24 cellular contexts compared by ENCODE assay signal in the genomic region with DNA sequence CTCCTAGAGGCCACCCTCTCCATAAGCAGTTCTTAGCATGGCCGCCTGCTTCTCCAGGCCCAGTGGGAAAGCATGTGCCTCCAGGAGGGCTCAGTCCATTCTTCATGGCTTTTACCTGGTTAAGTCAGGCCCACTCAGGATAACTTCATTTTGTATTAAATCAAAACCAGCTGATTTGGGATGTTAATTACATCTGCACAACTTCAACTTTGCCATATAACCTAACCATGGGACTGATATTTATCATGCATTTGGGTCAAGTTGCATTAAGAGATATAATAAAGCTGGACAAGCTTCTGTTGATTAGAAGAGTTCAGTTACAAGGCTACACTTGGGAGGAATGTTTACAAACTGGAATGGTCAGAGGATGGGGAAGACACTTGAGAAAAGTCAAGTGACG.
DNase-seq lines count a peak whose midpoint lies in the region; TF ChIP-seq lines count a peak whose summit lies in the region.
"Had no signal": no experiment of that assay in that cellular context is flagged by ENCODE, and none has a peak within 500 bp of the region (broad histone marks: within the 10 kb centered on the region; RNA-seq: fewer than 3 reads in every experiment).

No MANE protein-coding gene starts in this region.

- no peaks in the 10 kb centered on the region for H3K36me3 Mint-ChIP-seq in nephron (ENCODE audit: low read depth)
- H3K36me3 Mint-ChIP-seq: CD4-positive, CD25-positive, alpha-beta regulatory T cell; IgD-negative memory B cell had no signal

- H3K79me2 ChIP-seq in ACC112 (ENCODE audit: control insufficient read depth, insufficient read depth, low read length, unreplicated experiment) = peaks cover 79% of the 10 kb centered on the region
- peaks cover 100% of the 10 kb centered on the region for H3K79me2 ChIP-seq in PC-9 (ENCODE audit: low read depth)

- intact Hi-C loops in PC-9 (cut with micrococcal nuclease; ENCODE audit: unreplicated experiment) = no loop called here

- no TSS peak for BruUV-seq in PC-9 (replicated peaks; lab: Mats Ljungman, UMichigan)

- in situ Hi-C loops in brain microvascular endothelial cell (cut with HindIII; ENCODE audit: low pct_ligation_motif_present, low sequenced_read_pairs) = no loop called here

- H3K27me3 ChIP-seq in ACC112 (ENCODE audit: insufficient read depth, low read length) (no peaks in the 10 kb centered on the region), PC-9 (ENCODE audit: insufficient read depth, low read depth) (no peaks in the 10 kb centered on the region), brain microvascular endothelial cell (replicated peaks) (no peaks in the 10 kb centered on the region)

- no peaks in the 10 kb centered on the region for H3K9me3 ChIP-seq in PC-9 (ENCODE audit: insufficient read depth, low read depth)
- H3K9me3 ChIP-seq: BLaER1 had no signal

- H3K4me3 ChIP-seq in ACC112 (ENCODE audit: low read depth, low read length) (no peak overlapping the region), PC-9 (no peak overlapping the region), brain microvascular endothelial cell (ENCODE audit: low read depth, low read length) (no peak overlapping the region)
- H3K4me3 ChIP-seq: BLaER1, GM23248, SK-N-MC had no signal

- H2AFZ ChIP-seq in ACC112 (ENCODE audit: low read length, unreplicated experiment) (no peak overlapping the region), PC-9 (no peak overlapping the region)
- H2AFZ ChIP-seq: GM23248 had no signal

- no peaks in the 10 kb centered on the region for H3K9me3 Mint-ChIP-seq in nephron
- H3K9me3 Mint-ChIP-seq: CD4-positive, CD25-positive, alpha-beta regulatory T cell; IgD-negative memory B cell had no signal

- peaks cover 12% of the 10 kb centered on the region; the same call in 1 of the 2 replicates for H3K36me3 ChIP-seq in ACC112 (ENCODE audit: insufficient read depth, low read length)
- H3K36me3 ChIP-seq in PC-9 (ENCODE audit: low read depth) = peaks cover 53% of the 10 kb centered on the region
- no peaks in the 10 kb centered on the region for H3K36me3 ChIP-seq in brain microvascular endothelial cell (replicated peaks)
- H3K36me3 ChIP-seq: BLaER1 had no signal

- POLR2A ChIA-PET in PC-9 (lab: Charles Lee; ENCODE audit: unreplicated experiment) = no interaction called here
- POLR2A ChIA-PET in GM10248 (lab: Yijun Ruan, JAX) = no interaction called here

- no peak overlapping the region for H3K4me2 ChIP-seq in PC-9
- H3K4me2 ChIP-seq: BLaER1, KMS-11 had no signal

- H3F3A ChIP-seq in PC-9 (ENCODE audit: insufficient read depth, low read depth) = peaks cover 87% of the 10 kb centered on the region

- no peak overlapping the region for H3K4me3 Mint-ChIP-seq in nephron
- H3K4me3 Mint-ChIP-seq: CD4-positive, CD25-positive, alpha-beta regulatory T cell; IgD-negative memory B cell had no signal

- H3K27me3 Mint-ChIP-seq in nephron (ENCODE audit: low read depth) = no peaks in the 10 kb centered on the region

- H3K4me1 ChIP-seq in ACC112 (ENCODE audit: control insufficient read depth, insufficient read depth, low read length, unreplicated experiment) (peaks cover 74% of the 10 kb centered on the region), PC-9 (replicated peaks; ENCODE audit: insufficient read depth) (peaks cover 28% of the 10 kb centered on the region)

- no peak for TF ChIP-seq CTCF in PC-9 (conservative IDR thresholded peaks at IDR 0.05)
- no peak for TF ChIP-seq CTCF in brain microvascular endothelial cell (IDR thresholded peaks at IDR 0.05; ENCODE audit: low read depth, low read length, missing control alignments)
- TF ChIP-seq CTCF in nephron (IDR thresholded peaks at IDR 0.05; ENCODE audit: unreplicated experiment in 3 of 3) = no peak
- no peak for TF ChIP-seq CTCF in GM10248 (IDR thresholded peaks at IDR 0.05; ENCODE audit: control extremely low read depth, extremely low read depth, low read depth, missing control alignments)

- CTCF ChIA-PET in PC-9 (lab: Charles Lee) (no interaction called here), GM10248 (lab: Yijun Ruan, JAX) (interaction anchor here (1.0 to 1.6 kb wide), 2 partner anchors 9 to 58 kb away, joined by 3 read pairs; no protein-coding TSS in a partner anchor)

- peaks cover 72% of the 10 kb centered on the region for H3K4me1 Mint-ChIP-seq in nephron

- peak overlapping the region; percentile 98; the same call in 1 of the 2 replicates for H3K27ac ChIP-seq in ACC112 (ENCODE audit: low read depth, low read length)
- H3K27ac ChIP-seq in PC-9 = peak overlapping the region; percentile 0; the same call in 1 of the 2 replicates
- peak overlapping the region; percentile 75 for H3K27ac ChIP-seq in brain microvascular endothelial cell
- H3K27ac ChIP-seq: BLaER1, GM23248, KMS-11, SK-N-MC had no signal

- DNase-seq in PC-9 (no peak), brain microvascular endothelial cell (no peak), RKO (ENCODE audit: low spot score) (no peak), GM10248 (ENCODE audit: extremely low spot score) (no peak)
- no peak for DNase-seq in activated effector memory CD4-positive, alpha-beta T cell treated with anti-CD3 and anti-CD28 coated beads, Interleukin-2, amount 50 U/mL, for 16 hours
- DNase-seq: CD4-positive, CD25-positive, alpha-beta regulatory T cell; DMS153; DND-41; GM23248; H7; NCI-H1048; NCI-H1417 treated with DMSO at 0.1 percent for 48 hours; NCI-H1694 treated with DMSO at 0.1 percent for 48 hours; NCI-H2171 treated with DMSO at 0.1 percent for 48 hours; NCI-H345; NCI-H510A treated with DMSO at 0.1 percent for 48 hours; RPMI8226; SHP77 treated with DMSO at 0.1 percent for 48 hours had no signal

- peaks cover 39% of the 10 kb centered on the region for H4K20me1 ChIP-seq in PC-9 (ENCODE audit: insufficient read depth)

- H3K27ac Mint-ChIP-seq in nephron = peak overlapping the region; percentile 8 to 94 (median 82)
- H3K27ac Mint-ChIP-seq: CD4-positive, CD25-positive, alpha-beta regulatory T cell; IgD-negative memory B cell had no signal

- H3K9me2 ChIP-seq in PC-9 (ENCODE audit: insufficient read depth) = no peaks in the 10 kb centered on the region

Comparison
In these comparisons a context has a peak if more than half of its experiments do, and no peak if none do; other contexts are left out.
1. H3K27ac ChIP-seq: peak in every context shown above with its lines; median percentile 98 in ACC112; 75 in brain microvascular endothelial cell; 0 in PC-9.